ENCODE assay signal across 25 cellular contexts in the genomic region with DNA sequence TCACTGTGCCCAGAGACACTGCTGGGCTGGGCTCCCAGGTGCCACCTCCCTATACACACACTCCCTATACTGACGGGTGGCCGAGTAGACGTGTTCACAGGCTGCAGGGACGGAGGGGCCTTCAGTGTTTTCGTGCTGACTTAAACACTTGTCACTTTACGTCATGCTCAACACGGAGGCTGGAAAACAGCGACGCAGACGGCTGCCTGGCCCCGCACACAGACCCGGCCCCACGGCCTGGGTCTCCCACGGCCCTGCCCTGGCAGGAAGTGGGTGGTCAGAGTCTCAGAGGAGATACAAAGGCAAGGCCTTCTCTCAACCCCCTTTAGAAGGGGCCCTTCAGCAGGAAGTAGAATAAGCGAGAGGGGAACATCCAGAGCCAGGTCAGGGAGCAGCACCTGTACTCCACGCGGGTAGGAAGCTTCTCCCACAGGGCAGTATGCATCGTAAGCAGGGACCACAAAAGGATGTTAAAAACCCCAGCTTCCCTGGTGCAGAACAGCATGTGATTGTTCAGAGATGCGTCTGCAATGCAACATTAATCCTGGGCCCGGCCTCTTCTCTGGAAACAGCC. TPM values are rescaled to one million over a fixed set of nuclear protein-coding genes. Genes with fewer than 3 reads are reported as not detected.
DNase-seq lines count a peak whose midpoint lies in the region; ATAC-seq, FAIRE-seq and TF ChIP-seq lines count a peak whose summit lies in the region.
"Had no signal": no experiment of that assay in that cellular context is flagged by ENCODE, and none has a peak within 500 bp of the region (broad histone marks: within the 10 kb centered on the region; RNA-seq: fewer than 3 reads in every experiment).

No MANE protein-coding gene starts in this region.

- H3K36me3 ChIP-seq in K562 (ENCODE audit: control insufficient read depth, insufficient read depth, low read length) (no peaks in the 10 kb centered on the region), testis (ENCODE audit: low read depth, missing control alignments) (no peaks in the 10 kb centered on the region)

- no peak overlapping the region for H2AFZ ChIP-seq in K562 (ENCODE audit: low read depth, low read length)

- no peak for TF ChIP-seq CTCF in K562 (IDR thresholded peaks at IDR 0.05 in 2 of 3, conservative IDR thresholded peaks at IDR 0.05 in 1 of 3; ENCODE audit: insufficient read depth in 2 of 3, low read depth in 1 of 3, low read length in 3 of 3)
- TF ChIP-seq CTCF in testis (IDR thresholded peaks at IDR 0.05) = no peak
- no peak for TF ChIP-seq CTCF in GM20000 (IDR thresholded peaks at IDR 0.05; ENCODE audit: extremely low read depth, missing control alignments)

- no peak overlapping the region for H3K4me2 ChIP-seq in K562 (ENCODE audit: insufficient read depth, low read length)

- no peak for FAIRE-seq in K562 (lab: Jason Lieb, UNC)
- FAIRE-seq: GM12878, GM19239 had no signal

- peaks cover 0 to 9% (median 2%) of the 10 kb centered on the region in 5 donors for H3K27me3 Mint-ChIP-seq in naive thymus-derived CD8-positive, alpha-beta T cell

- ATAC-seq in K562 = peak; percentile 62
- peak; percentile 35 for ATAC-seq in naive thymus-derived CD8-positive, alpha-beta T cell
- ATAC-seq: GM12878, HCT116, PC-3 had no signal

- peaks cover 0 to 7% (median 5%) of the 10 kb centered on the region in 4 donors for H3K4me1 Mint-ChIP-seq in naive thymus-derived CD8-positive, alpha-beta T cell
- H3K4me1 Mint-ChIP-seq: CD4-positive, alpha-beta memory T cell had no signal

- BruUV-seq in K562 (replicated peaks; lab: Mats Ljungman, UMichigan) = no TSS peak

- DNase-seq in activated CD8-positive, alpha-beta memory T cell treated with anti-CD3 and anti-CD28 coated beads for 24 hours = peak; percentile 53
- DNase-seq in activated CD8-positive, alpha-beta memory T cell treated with anti-CD3 and anti-CD28 coated beads, Interleukin-2, amount 50 U/mL, for 4 hours = no peak
- DNase-seq in K562 (ENCODE audit: extremely low read depth in 1 of 4, low spot score in 3 of 4) (no peak), testis (peak; percentile 6), GM20000 (ENCODE audit: low spot score) (no peak), amygdala (lab: John Stamatoyannopoulos, UW) (no peak), NCI-H774 (lab: John Stamatoyannopoulos, UW) (no peak)
- no peak for DNase-seq in naive thymus-derived CD8-positive, alpha-beta T cell
- DNase-seq: CD4-positive, alpha-beta memory T cell; DMS153; EL; GOT3; NCI-H1417; NCI-H187 treated with DMSO at 0.1 percent for 48 hours; NCI-H2227 treated with DMSO at 0.1 percent for 48 hours; NCI-H510A treated with DMSO at 0.1 percent for 48 hours; NCI-H82; PC-3; RPMI8226; SIG-M5 had no signal

- peak overlapping the region in 1 of 2 experiments; percentile 55; a peak in 1 of 4 replicates for H3K9ac ChIP-seq in K562 (ENCODE audit: insufficient read depth in 1 of 2, low read depth in 2 of 2, low read length in 2 of 2)

- intact Hi-C loops in K562 (cut with micrococcal nuclease) = no loop called here
- intact Hi-C loops in testis (cut with DNase I; ENCODE audit: low total_unique reads) = loop anchor here (10.0 kb wide), 1 partner anchor 165 kb away; no protein-coding TSS in a partner anchor

- TF ChIP-seq POLR2A in K562 (conservative IDR thresholded peaks at IDR 0.05) = no peak
- no peak for TF ChIP-seq POLR2A in testis (IDR thresholded peaks at IDR 0.05)

- TF ChIP-seq RAD21 in K562 (CRISPR knock-in tag; conservative IDR thresholded peaks at IDR 0.05 in 1 of 2, IDR thresholded peaks at IDR 0.05 in 1 of 2) = no peak

- no peak overlapping the region for H3K4me3 ChIP-seq in K562
- H3K4me3 ChIP-seq in testis = no peak overlapping the region
- H3K4me3 ChIP-seq: GM12878 had no signal

- H3K9me1 ChIP-seq in K562 (ENCODE audit: control insufficient read depth, insufficient read depth, low read length) = no peaks in the 10 kb centered on the region

- no peak overlapping the region for H3K4me3 Mint-ChIP-seq in naive thymus-derived CD8-positive, alpha-beta T cell
- H3K4me3 Mint-ChIP-seq: B cell; CD4-positive, alpha-beta memory T cell had no signal

- H3K9me3 ChIP-seq in K562 (replicated peaks; ENCODE audit: control insufficient read depth, insufficient read depth, low read depth, low read length) (no peaks in the 10 kb centered on the region), testis (no peaks in the 10 kb centered on the region)

- CTCF ChIA-PET in K562 (lab: Yijun Ruan, JAX; ENCODE audit: low intra/inter-chr PET ratio) = no interaction called here

- H4K20me1 ChIP-seq in K562 (replicated peaks; ENCODE audit: control insufficient read depth, insufficient read depth, low read length) = no peaks in the 10 kb centered on the region

- H3K27ac Mint-ChIP-seq in naive thymus-derived CD8-positive, alpha-beta T cell = peak overlapping the region in 3 of 10 donors; percentile 46 to 61 (median 52)
- H3K27ac Mint-ChIP-seq: B cell; CD4-positive, alpha-beta memory T cell had no signal

- H3K27me3 ChIP-seq in K562 (ENCODE audit: control insufficient read depth in 2 of 2, insufficient read depth in 2 of 2, low read length in 2 of 2) (peaks cover 47 to 61% of the 10 kb centered on the region in 2 experiments), testis (no peaks in the 10 kb centered on the region)

- H3K9me3 Mint-ChIP-seq in naive thymus-derived CD8-positive, alpha-beta T cell = no peaks in the 10 kb centered on the region
- H3K9me3 Mint-ChIP-seq: CD4-positive, alpha-beta memory T cell had no signal

- H3K79me2 ChIP-seq in K562 (ENCODE audit: control insufficient read depth, insufficient read depth, low read length) = no peaks in the 10 kb centered on the region

- no peak for TF ChIP-seq EP300 in K562 (IDR thresholded peaks at IDR 0.05; ENCODE audit: low read length)

- POLR2A ChIA-PET in K562 (lab: Yijun Ruan, JAX) = no interaction called here
- POLR2A ChIA-PET in naive thymus-derived CD8-positive, alpha-beta T cell (lab: Charles Lee) = interaction anchor here (0.5 kb wide), 1 partner anchor 152 kb away, joined by 4 read pairs; no protein-coding TSS in a partner anchor

- in situ Hi-C loops in K562 (cut with MboI) = no loop called here

- no peak overlapping the region for H3K27ac ChIP-seq in K562 (ENCODE audit: extremely low read depth, low read depth, low read length)
- no peak overlapping the region for H3K27ac ChIP-seq in testis
- H3K27ac ChIP-seq: 22Rv1 had no signal

- peaks cover 0 to 5% of the 10 kb centered on the region in 2 experiments; a peak in 4 of 5 replicates for H3K4me1 ChIP-seq in K562 (replicated peaks in 1 of 2; ENCODE audit: control insufficient read depth in 2 of 2, insufficient read depth in 2 of 2, low read length in 2 of 2)
- no peaks in the 10 kb centered on the region for H3K4me1 ChIP-seq in testis

- no peaks in the 10 kb centered on the region for H3K36me3 Mint-ChIP-seq in naive thymus-derived CD8-positive, alpha-beta T cell
- H3K36me3 Mint-ChIP-seq: CD4-positive, alpha-beta memory T cell had no signal

- WGBS in K562 (ENCODE audit: insufficient coverage, low coverage, missing lambda C conversion rate) = 9% methylated on average over 19 of the region's 20 CpGs
- 86 to 90% methylated on average over 19 to 20 of the region's 20 CpGs for WGBS in testis, 2 donors

TF ChIP-seq in K562, 482 proteins besides CTCF, POLR2A, EP300 and RAD21 (continues in another document):
- TF ChIP-seq, protein P1, sequence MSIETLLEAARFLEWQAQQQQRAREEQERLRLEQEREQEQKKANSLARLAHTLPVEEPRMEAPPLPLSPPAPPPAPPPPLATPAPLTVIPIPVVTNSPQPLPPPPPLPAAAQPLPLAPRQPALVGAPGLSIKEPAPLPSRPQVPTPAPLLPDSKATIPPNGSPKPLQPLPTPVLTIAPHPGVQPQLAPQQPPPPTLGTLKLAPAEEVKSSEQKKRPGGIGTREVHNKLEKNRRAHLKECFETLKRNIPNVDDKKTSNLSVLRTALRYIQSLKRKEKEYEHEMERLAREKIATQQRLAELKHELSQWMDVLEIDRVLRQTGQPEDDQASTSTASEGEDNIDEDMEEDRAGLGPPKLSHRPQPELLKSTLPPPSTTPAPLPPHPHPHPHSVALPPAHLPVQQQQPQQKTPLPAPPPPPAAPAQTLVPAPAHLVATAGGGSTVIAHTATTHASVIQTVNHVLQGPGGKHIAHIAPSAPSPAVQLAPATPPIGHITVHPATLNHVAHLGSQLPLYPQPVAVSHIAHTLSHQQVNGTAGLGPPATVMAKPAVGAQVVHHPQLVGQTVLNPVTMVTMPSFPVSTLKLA (conservative IDR thresholded peaks at IDR 0.05) = no peak
- TF ChIP-seq, protein P2, sequence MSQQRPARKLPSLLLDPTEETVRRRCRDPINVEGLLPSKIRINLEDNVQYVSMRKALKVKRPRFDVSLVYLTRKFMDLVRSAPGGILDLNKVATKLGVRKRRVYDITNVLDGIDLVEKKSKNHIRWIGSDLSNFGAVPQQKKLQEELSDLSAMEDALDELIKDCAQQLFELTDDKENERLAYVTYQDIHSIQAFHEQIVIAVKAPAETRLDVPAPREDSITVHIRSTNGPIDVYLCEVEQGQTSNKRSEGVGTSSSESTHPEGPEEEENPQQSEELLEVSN (IDR thresholded peaks at IDR 0.05; ENCODE audit: borderline replicate concordance in 1 of 2, extremely low read depth in 1 of 2, insufficient read depth in 1 of 2, insufficient read length in 1 of 2, low read depth in 1 of 2, low read length in 1 of 2, poor library complexity in 1 of 2, severe bottlenecking in 1 of 2) = no peak

RNA-seq across cellular contexts. Expression of a gene that starts 11.9 kb away (rescaled TPM):
- 150 and 367 TPM in 2 replicates for total RNA-seq in K562 (2011; cell fraction: chromatin; rRNA removed; ENCODE audit: low replicate concordance)
- 181 and 203 TPM in 2 replicates for total RNA-seq in K562 (2011; cell fraction: nucleolus; rRNA removed)
- total RNA-seq in K562 (2011; cell fraction: nucleoplasm; rRNA removed) = 151 and 162 TPM in 2 replicates
- total RNA-seq in K562 (2014; rRNA removed) (16.1 and 24.0 TPM in 2 replicates), K562 (2014; rRNA removed; fragmentation: Illumina TruSeq; extraction: Trizol) (13.0 and 20.7 TPM in 2 replicates), K562 (2015; rRNA removed; fragmentation: Illumina TruSeq; extraction: Trizol) (35.8 and 36.6 TPM in 2 replicates), K562 (2021) (54.3 and 59.1 TPM in 2 replicates), testis (100 to 1,000 TPM; 122 to 134 TPM)
- polyA plus RNA-seq in K562 (2011; rRNA removed) (33.5 and 46.0 TPM in 2 replicates), K562 (2014; fragmentation: Illumina TruSeq; extraction: Trizol) (33.7 and 37.5 TPM in 2 replicates), K562 (2014; fragmentation: Nextera tagmentation; extraction: Ambion mirVana) (1 to 10 TPM; 2.9 to 4.2 TPM), K562 (2014; rRNA removed) (43.7 and 51.0 TPM in 2 replicates), testis (ENCODE audit: insufficient read depth, low read depth, low replicate concordance) (76.1 TPM)
- 29.6 and 41.6 TPM in 2 replicates for polyA plus RNA-seq in K562 (2011; cell fraction: cytosol; rRNA removed)
- 213 and 357 TPM in 2 replicates for polyA plus RNA-seq in K562 (2011; cell fraction: nucleus; rRNA removed)
- 42.8 and 54.1 TPM in 2 replicates for polyA plus RNA-seq in K562 (2012)
- 31.3 and 37.5 TPM in 2 replicates for polyA minus RNA-seq in K562 (2011; rRNA and poly(A)+ RNA removed)
- polyA minus RNA-seq in K562 (2011; cell fraction: cytosol; rRNA and poly(A)+ RNA removed) = 31.0 and 44.1 TPM in 2 replicates
- 77.8 and 93.6 TPM in 2 replicates for polyA minus RNA-seq in K562 (2011; cell fraction: nucleus; rRNA and poly(A)+ RNA removed)
- total RNA-seq in naive thymus-derived CD8-positive, alpha-beta T cell = 10 to 100 TPM; 88.1 to 89.2 TPM
- 10 to 100 TPM; 11.0 to 40.6 (median 20.8) TPM for polyA plus RNA-seq in naive thymus-derived CD8-positive, alpha-beta T cell

Comparison
In these comparisons a context has a peak if more than half of its experiments do, and no peak if none do; other contexts are left out.
1. DNase-seq: peak in activated CD8-positive, alpha-beta memory T cell treated with anti-CD3 and anti-CD28 coated beads for 24 hours (single experiment) and testis (single experiment); none in activated CD8-positive, alpha-beta memory T cell treated with anti-CD3 and anti-CD28 coated beads, Interleukin-2, amount 50 U/mL, for 4 hours (single experiment), K562 (0 of 4), naive thymus-derived CD8-positive, alpha-beta T cell (0 of 10), GM20000 (single experiment), amygdala (0 of 56) and NCI-H774 (single experiment).